Comparison of ENCODE assay signal across 33 cellular contexts in the genomic region with DNA sequence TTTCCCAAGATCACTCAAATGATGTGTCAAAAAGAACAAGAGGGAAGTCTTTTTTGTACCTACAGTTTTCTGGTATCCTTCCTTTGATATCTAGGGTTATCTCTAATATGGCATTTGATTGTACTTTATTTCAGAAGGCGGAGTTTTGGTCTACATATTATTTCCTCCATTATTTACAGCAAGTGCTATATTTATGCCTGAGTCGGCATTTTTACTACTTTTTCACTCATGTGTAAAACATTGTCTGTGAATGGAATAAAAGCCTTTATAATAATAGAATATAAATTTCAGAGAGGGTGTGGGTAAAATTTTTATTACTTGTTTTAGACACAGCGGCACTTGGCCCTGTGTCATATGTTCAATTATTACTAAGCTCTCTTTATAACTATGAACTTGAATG.
"Had no signal": no experiment of that assay in that cellular context is flagged by ENCODE, and none has a peak within 500 bp of the region (broad histone marks: within the 10 kb centered on the region; RNA-seq: fewer than 3 reads in every experiment).

No MANE protein-coding gene starts in this region.

- H3K27ac ChIP-seq: neutrophil, ovary, parathyroid adenoma, psoas muscle, skin epidermis, spleen, suprapubic skin, testis, tibial artery, transverse colon, upper lobe of right lung, uterus had no signal

- H3K27me3 ChIP-seq: neutrophil, ovary, spleen, suprapubic skin, testis, tibial artery, transverse colon, upper lobe of right lung, uterus had no signal

- DNase-seq: naive thymus-derived CD8-positive, alpha-beta T cell; nephron progenitor cell; nucleus accumbens; ovary; posterior cingulate gyrus; psoas muscle; right cardiac atrium; spleen; stimulated activated CD4-positive, alpha-beta T cell treated with anti-CD3 and anti-CD28 coated beads, Interleukin-12 subunit alpha, Interleukin-12 subunit beta, amount 100 ng/mL, for 4 hours; stimulated activated CD4-positive, alpha-beta T cell treated with anti-CD3 and anti-CD28 coated beads, Interleukin-1b, Interleukin-23, amount 100 ng/mL, for 48 hours; stimulated activated CD4-positive, alpha-beta T cell treated with anti-CD3 and anti-CD28 coated beads, Interleukin-4, amount 100 ng/mL, for 1 hour; stimulated activated CD4-positive, alpha-beta T cell treated with anti-CD3 and anti-CD28 coated beads, Interleukin-4, amount 100 ng/mL, for 4 hours; stimulated activated CD8-positive, alpha-beta memory T cell treated with anti-CD3 and anti-CD28 coated beads, Interleukin-4, amount 100 ng/mL, for 48 hours; stimulated activated naive CD4-positive, alpha-beta T cell; stimulated activated naive CD8-positive, alpha-beta T cell treated with anti-CD3 and anti-CD28 coated beads, Interleukin-15, amount 100 ng/mL, for 72 hours; stimulated activated naive CD8-positive, alpha-beta T cell treated with anti-CD3 and anti-CD28 coated beads, Interleukin-15, Interleukin-2, amounts not matched to agents 100 U/mL and 50 U/mL, for 24 hours; substantia nigra; testis; tibial artery; transverse colon; upper lobe of right lung; uterus had no signal

- ATAC-seq: naive thymus-derived CD8-positive, alpha-beta T cell; natural killer cell treated with Interleukin-12 subunit alpha and Interleukin-12 subunit beta and Interleukin-15 and Interleukin-18, amount 100 ng/mL, for 72 hours; psoas muscle; right cardiac atrium; sciatic nerve; stimulated activated memory B cell treated with anti-CD40 and anti-IgM and Interleukin-4, amounts not matched to agents 10 μg/mL and 1 μg/mL and 100 μg/mL, for 72 hours; stimulated activated naive CD8-positive, alpha-beta T cell treated with anti-CD3 and anti-CD28 coated beads, Interleukin-15, amount 100 ng/mL, for 72 hours; stimulated activated naive CD8-positive, alpha-beta T cell treated with anti-CD3 and anti-CD28 coated beads, Interleukin-15, Interleukin-2, amounts not matched to agents 100 U/mL and 50 U/mL, for 24 hours; upper lobe of right lung had no signal

- H3K4me1 Mint-ChIP-seq: naive thymus-derived CD8-positive, alpha-beta T cell; nephron progenitor cell; neural crest cell; stimulated activated memory B cell treated with anti-CD40 and anti-IgM and Interleukin-4, amounts not matched to agents 10 μg/mL and 1 μg/mL and 100 μg/mL, for 72 hours; stimulated activated naive CD8-positive, alpha-beta T cell treated with anti-CD3 and anti-CD28 coated beads, Interleukin-15, amount 100 ng/mL, for 72 hours had no signal

- H3K4me1 ChIP-seq: parathyroid adenoma, psoas muscle, spleen, suprapubic skin, testis, tibial artery, transverse colon, upper lobe of right lung, uterus had no signal

- H3K27ac Mint-ChIP-seq: naive thymus-derived CD8-positive, alpha-beta T cell; natural killer cell treated with Interleukin-12 subunit alpha and Interleukin-12 subunit beta and Interleukin-15 and Interleukin-18, amount 100 ng/mL, for 72 hours; nephron progenitor cell; progenitor cell of endocrine pancreas; stimulated activated memory B cell treated with anti-CD40 and anti-IgM and Interleukin-4, amounts not matched to agents 10 μg/mL and 1 μg/mL and 100 μg/mL, for 72 hours; stimulated activated naive CD8-positive, alpha-beta T cell treated with anti-CD3 and anti-CD28 coated beads, Interleukin-15, amount 100 ng/mL, for 72 hours; type B pancreatic cell had no signal

- H3K27me3 Mint-ChIP-seq: progenitor cell of endocrine pancreas, type B pancreatic cell had no signal

- H2AFZ ChIP-seq: parathyroid adenoma had no signal

- H3K36me3 Mint-ChIP-seq: naive thymus-derived CD8-positive, alpha-beta T cell; natural killer cell treated with Interleukin-12 subunit alpha and Interleukin-12 subunit beta and Interleukin-15 and Interleukin-18, amount 100 ng/mL, for 72 hours; stimulated activated memory B cell treated with anti-CD40 and anti-IgM and Interleukin-4, amounts not matched to agents 10 μg/mL and 1 μg/mL and 100 μg/mL, for 72 hours; type B pancreatic cell had no signal

- H3K4me3 ChIP-seq: ovary, psoas muscle, skin epidermis, smooth muscle cell, spleen, suprapubic skin, testis, tibial artery, transverse colon, upper lobe of right lung, uterus had no signal

- H3K36me3 ChIP-seq: neutrophil, ovary, spleen, suprapubic skin, tibial artery, transverse colon, upper lobe of right lung, uterus had no signal

- H3K9me3 Mint-ChIP-seq: naive thymus-derived CD8-positive, alpha-beta T cell; natural killer cell treated with Interleukin-12 subunit alpha and Interleukin-12 subunit beta and Interleukin-15 and Interleukin-18, amount 100 ng/mL, for 72 hours; nephron progenitor cell; stimulated activated memory B cell treated with anti-CD40 and anti-IgM and Interleukin-4, amounts not matched to agents 10 μg/mL and 1 μg/mL and 100 μg/mL, for 72 hours; stimulated activated naive CD8-positive, alpha-beta T cell treated with anti-CD3 and anti-CD28 coated beads, Interleukin-15, amount 100 ng/mL, for 72 hours; type B pancreatic cell had no signal

- H3K9me3 ChIP-seq: neutrophil, ovary, psoas muscle, spleen, suprapubic skin, testis, tibial artery, transverse colon, upper lobe of right lung, uterus had no signal

- H3K79me2 ChIP-seq: parathyroid adenoma had no signal

- H3K4me3 Mint-ChIP-seq: naive thymus-derived CD8-positive, alpha-beta T cell; natural killer cell treated with Interleukin-12 subunit alpha and Interleukin-12 subunit beta and Interleukin-15 and Interleukin-18, amount 100 ng/mL, for 72 hours; nephron progenitor cell; neural crest cell; stimulated activated memory B cell treated with anti-CD40 and anti-IgM and Interleukin-4, amounts not matched to agents 10 μg/mL and 1 μg/mL and 100 μg/mL, for 72 hours; stimulated activated naive CD8-positive, alpha-beta T cell treated with anti-CD3 and anti-CD28 coated beads, Interleukin-15, amount 100 ng/mL, for 72 hours; type B pancreatic cell had no signal

- H3K9ac ChIP-seq: parathyroid adenoma had no signal

- H3K4me2 ChIP-seq: smooth muscle cell had no signal
